ENCODE assay signal across 12 cellular contexts in genomic region chr7:132402751-132403245, GRCh38.
DNase-seq lines count a peak whose midpoint lies in the region; TF ChIP-seq lines count a peak whose summit lies in the region.
"Had no signal": no experiment of that assay in that cellular context is flagged by ENCODE, and none has a peak within 500 bp of the region (broad histone marks: within the 10 kb centered on the region; RNA-seq: fewer than 3 reads in every experiment).

No MANE protein-coding gene starts in this region.

- intact Hi-C loops in uterus (cut with DNase I; ENCODE audit: low total_unique reads), result no loop called here

- DNase-seq in NCI-H748 (lab: John Stamatoyannopoulos, UW; ENCODE audit: unreplicated experiment) (peak; percentile 50), NCI-H748 treated with DMSO at 0.1 percent for 48 hours (lab: John Stamatoyannopoulos, UW) (no peak), mesenchymal stem cell (no peak), uterus (peak; percentile 44 to 54), NCI-H146 treated with DMSO at 0.1 percent for 48 hours (lab: John Stamatoyannopoulos, UW; ENCODE audit: unreplicated experiment) (no peak), dedifferentiated amniotic fluid mesenchymal stem cell (ENCODE audit: extremely low spot score) (no peak)
- DNase-seq in activated effector memory CD4-positive, alpha-beta T cell treated with Interleukin-2 at 50 U/mL for 16 hours, result no peak
- DNase-seq: DMS 273 treated with DMSO at 0.1 percent for 48 hours, NCI-H510A, SIG-M5, upper lobe of right lung had no signal

- TF ChIP-seq POLR2A in uterus (IDR thresholded peaks at IDR 0.05), result no peak

- no peak overlapping the region for H2BK120ac ChIP-seq in mesenchymal stem cell (ENCODE audit: low read depth, low read length)

- no peak overlapping the region for H2BK5ac ChIP-seq in mesenchymal stem cell (ENCODE audit: low read depth, low read length, poor library complexity, severe bottlenecking)

- H3K4me3 ChIP-seq in esophagus (ENCODE audit: low read depth in 1 of 2, low read length in 2 of 2) (no peak overlapping the region), mesenchymal stem cell (ENCODE audit: insufficient read depth in 1 of 2, low read depth in 1 of 2, low read length in 2 of 2) (peak overlapping the region in 1 of 2 experiments; percentile 54), uterus (no peak overlapping the region)
- H3K4me3 ChIP-seq: upper lobe of right lung had no signal

- H3K27ac ChIP-seq in esophagus (ENCODE audit: low read depth in 2 of 2, low read length in 1 of 2) (peak overlapping the region; percentile 10 to 61), mesenchymal stem cell (ENCODE audit: low read length, poor library complexity, severe bottlenecking) (no peak overlapping the region), uterus (peak overlapping the region in 1 of 2 donors; percentile 65)
- H3K27ac ChIP-seq: upper lobe of right lung had no signal

- no peaks in the 10 kb centered on the region for H3K79me1 ChIP-seq in mesenchymal stem cell (replicated peaks; ENCODE audit: low read length, poor library complexity, severe bottlenecking)

- no peak overlapping the region for H2AFZ ChIP-seq in mesenchymal stem cell (ENCODE audit: low read depth, low read length)

- WGBS in esophagus, 2 donors, result 62 to 66% methylated on average over 8 of the region's 8 CpGs
- 88% methylated on average over 7 of the region's 8 CpGs for WGBS in mesenchymal stem cell

- no peaks in the 10 kb centered on the region for H3K27me3 ChIP-seq in esophagus (ENCODE audit: control insufficient read depth in 1 of 2, insufficient read depth in 2 of 2, low read length in 2 of 2)
- no peaks in the 10 kb centered on the region for H3K27me3 ChIP-seq in mesenchymal stem cell (ENCODE audit: control insufficient read depth in 1 of 2, insufficient read depth in 1 of 2, low read length in 2 of 2)
- no peaks in the 10 kb centered on the region for H3K27me3 ChIP-seq in uterus
- H3K27me3 ChIP-seq: upper lobe of right lung had no signal

- no peak overlapping the region for H3K4ac ChIP-seq in mesenchymal stem cell (ENCODE audit: low read depth in 1 of 2, low read length in 2 of 2)

- H3K4me2 ChIP-seq in mesenchymal stem cell (ENCODE audit: low read length, poor library complexity, severe bottlenecking), result no peak overlapping the region

- H3K18ac ChIP-seq in mesenchymal stem cell (ENCODE audit: low read depth in 1 of 2, low read length in 2 of 2), result no peak overlapping the region

- H3K4me1 ChIP-seq in esophagus (ENCODE audit: control insufficient read depth in 2 of 2, insufficient read depth in 2 of 2, low read length in 1 of 2), result no peaks in the 10 kb centered on the region
- H3K4me1 ChIP-seq in mesenchymal stem cell (ENCODE audit: control insufficient read depth, insufficient read depth, low read depth, low read length), result no peaks in the 10 kb centered on the region
- no peaks in the 10 kb centered on the region for H3K4me1 ChIP-seq in uterus

- no peak overlapping the region for H3K23ac ChIP-seq in mesenchymal stem cell (ENCODE audit: low read length in 2 of 2)

- peak overlapping the region; percentile 18 for H4K91ac ChIP-seq in mesenchymal stem cell (ENCODE audit: low read length)

- no peak overlapping the region for H2BK12ac ChIP-seq in mesenchymal stem cell (ENCODE audit: low read length in 2 of 2)

- H3K9me3 ChIP-seq in esophagus (ENCODE audit: control insufficient read depth in 2 of 2, insufficient read depth in 1 of 2, low read depth in 1 of 2, low read length in 1 of 2) (no peaks in the 10 kb centered on the region), mesenchymal stem cell (ENCODE audit: control insufficient read depth, low read length) (no peaks in the 10 kb centered on the region), uterus (no peaks in the 10 kb centered on the region)
- H3K9me3 ChIP-seq: upper lobe of right lung had no signal

- H3K14ac ChIP-seq in mesenchymal stem cell (ENCODE audit: low read length in 2 of 2), result no peak overlapping the region

- H3K36me3 ChIP-seq in esophagus (ENCODE audit: control insufficient read depth in 2 of 2, insufficient read depth in 2 of 2, low read length in 1 of 2) (no peaks in the 10 kb centered on the region), mesenchymal stem cell (ENCODE audit: control insufficient read depth in 1 of 2, insufficient read depth in 2 of 2, low read depth in 1 of 2, low read length in 2 of 2) (no peaks in the 10 kb centered on the region), uterus (no peaks in the 10 kb centered on the region)
- H3K36me3 ChIP-seq: upper lobe of right lung had no signal

- H2AK5ac ChIP-seq in mesenchymal stem cell (ENCODE audit: low read length, severe bottlenecking), result no peak overlapping the region

- no peak overlapping the region for H4K8ac ChIP-seq in mesenchymal stem cell (ENCODE audit: low read length)

- no peak overlapping the region for H2BK15ac ChIP-seq in mesenchymal stem cell (ENCODE audit: low read depth, poor library complexity, severe bottlenecking)

- TF ChIP-seq CTCF in uterus (IDR thresholded peaks at IDR 0.05), result no peak

- peak overlapping the region; percentile 55 for H3K9ac ChIP-seq in mesenchymal stem cell (ENCODE audit: low read length)

Comparison
In these comparisons a context has a peak if more than half of its experiments do, and no peak if none do; other contexts are left out.
1. DNase-seq: peak in NCI-H748 (single experiment) and uterus (2 of 2); none in NCI-H748 treated with DMSO at 0.1 percent for 48 hours (single experiment), mesenchymal stem cell (single experiment), NCI-H146 treated with DMSO at 0.1 percent for 48 hours (single experiment), activated effector memory CD4-positive, alpha-beta T cell treated with Interleukin-2 at 50 U/mL for 16 hours (single experiment) and dedifferentiated amniotic fluid mesenchymal stem cell (single experiment).